In genomic region chr16:78815713-78816112, GRCh38 we compare ENCODE assay signal across 22 cellular contexts.
DNase-seq lines count a peak whose midpoint lies in the region; ATAC-seq, FAIRE-seq and TF ChIP-seq lines count a peak whose summit lies in the region.
"Had no signal": no experiment of that assay in that cellular context is flagged by ENCODE, and none has a peak within 500 bp of the region (broad histone marks: within the 10 kb centered on the region; RNA-seq: fewer than 3 reads in every experiment).

No MANE protein-coding gene starts in this region.

- H3K18ac ChIP-seq in H1 (ENCODE audit: extremely low read depth, low read length): no peak overlapping the region

- no peak overlapping the region for H3K4ac ChIP-seq in H1 (replicated peaks; ENCODE audit: insufficient read length, low read depth, low read length)

- no peak overlapping the region for H4K91ac ChIP-seq in H1 (replicated peaks; ENCODE audit: insufficient read length, low read length)

- in situ Hi-C loops in transverse colon (cut with MboI; ENCODE audit: low pct_ligation_motif_present in 1 of 4, low pct_unique_long_range_greater_than_20kb in 1 of 4, low sequenced_read_pairs in 3 of 4): no loop called here

- no peaks in the 10 kb centered on the region for H3K79me2 ChIP-seq in H1 (ENCODE audit: control insufficient read depth in 1 of 2, insufficient read depth in 2 of 2, low read length in 2 of 2)
- H3K79me2 ChIP-seq: parathyroid adenoma had no signal

- no peak overlapping the region for H2AFZ ChIP-seq in H1 (ENCODE audit: low read length)
- H2AFZ ChIP-seq: parathyroid adenoma had no signal

- no peak for TF ChIP-seq EP300 in H1 (IDR thresholded peaks at IDR 0.05; ENCODE audit: borderline replicate concordance in 1 of 2, low read depth in 2 of 2, low read length in 2 of 2)
- TF ChIP-seq EP300 in transverse colon (IDR thresholded peaks at IDR 0.05; ENCODE audit: low read depth): no peak

- intact Hi-C loops in transverse colon (cut with DNase I; ENCODE audit: low total_unique reads): no loop called here

- no peak overlapping the region for H3K56ac ChIP-seq in H1 (replicated peaks; ENCODE audit: insufficient read length, low read depth, low read length)

- no peak overlapping the region for H4K5ac ChIP-seq in H1 (ENCODE audit: insufficient read length, low read depth, low read length)

- no peak overlapping the region for H2BK20ac ChIP-seq in H1 (ENCODE audit: low read length)

- no peak overlapping the region for H3K27ac ChIP-seq in H1 (ENCODE audit: low read depth, low read length)
- H3K27ac ChIP-seq in layer of hippocampus (ENCODE audit: low read depth, low read length): peak overlapping the region; percentile 8
- H3K27ac ChIP-seq in transverse colon: peak overlapping the region; percentile 16 to 53 (median 50)
- H3K27ac ChIP-seq: brain microvascular endothelial cell, parathyroid adenoma, SJSA1 had no signal

- no peak overlapping the region for H2BK12ac ChIP-seq in H1 (ENCODE audit: low read depth, low read length)

- H3K23me2 ChIP-seq in H1 (ENCODE audit: low read depth, low read length): no peaks in the 10 kb centered on the region; the same call in 1 of the 2 replicates

- ATAC-seq in HG03521 (IDR thresholded peaks at IDR 0.05; ENCODE audit: unreplicated experiment): no peak
- ATAC-seq in GM19452 (IDR thresholded peaks at IDR 0.05; ENCODE audit: unreplicated experiment): no peak
- ATAC-seq: activated CD8-positive, alpha-beta T cell treated with anti-CD3 and anti-CD28 coated beads, Interleukin-2, amount 10 ng/mL, durations not matched to agents 7 days and 5 days; activated naive CD4-positive, alpha-beta T cell treated with anti-CD3 and anti-CD28 coated beads, Interleukin-2, amount 50 U/mL, for 72 hours; activated T-cell treated with anti-CD3 and anti-CD28 coated beads, Interleukin-2, amount 50 U/mL, for 4 hours; CD8-positive, alpha-beta T cell; GM12878; HCT116; PC-3 had no signal

- no peak overlapping the region for H3K14ac ChIP-seq in H1 (ENCODE audit: insufficient read length)

- FAIRE-seq in H1 (lab: Jason Lieb, UNC): no peak
- FAIRE-seq: GM12878 had no signal

- no peak overlapping the region for H4K8ac ChIP-seq in H1 (ENCODE audit: extremely low read depth, insufficient read depth, low read length)

- DNase-seq in H1 (ENCODE audit: low read depth in 1 of 2, low spot score in 2 of 2) (no peak), pons (ENCODE audit: low spot score) (peak; percentile 3), transverse colon (no peak)
- no peak for DNase-seq in central memory CD4-positive, alpha-beta T cell
- DNase-seq: activated CD8-positive, alpha-beta T cell treated with anti-CD3 and anti-CD28 coated beads, Interleukin-2, amount 10 ng/mL, durations not matched to agents 7 days and 5 days; activated T-cell treated with anti-CD3 and anti-CD28 coated beads, Interleukin-2, amount 50 U/mL, for 4 hours; brain microvascular endothelial cell; CD8-positive, alpha-beta T cell; erythroblast; NCI-H1436 treated with DMSO at 0.1 percent for 48 hours; NCI-H774; PC-3; stimulated activated CD4-positive, alpha-beta T cell treated with anti-CD3 and anti-CD28 coated beads, Interleukin-4, amount 100 ng/mL, for 1 hour had no signal

- H2BK15ac ChIP-seq in H1 (ENCODE audit: low read length): no peak overlapping the region

- H3K23ac ChIP-seq in H1 (ENCODE audit: insufficient read length): no peak overlapping the region

- no peak for TF ChIP-seq RAD21 in H1 (IDR thresholded peaks at IDR 0.05 in 1 of 2, conservative IDR thresholded peaks at IDR 0.05 in 1 of 2; ENCODE audit: low read depth in 2 of 2, low read length in 2 of 2)

- WGBS in H1 (ENCODE audit: extremely low coverage in 1 of 2, insufficient coverage in 1 of 2, insufficient read length in 1 of 2, insufficient replicate concordance in 2 of 2, low coverage in 1 of 2, low lambda C conversion rate in 2 of 2, missing lambda C conversion rate in 1 of 2), 2 experiments: 90% methylated on average over 2 of the region's 2 CpGs; no CpG with 5 or more reads in 1 of the 2 experiments
- 75 to 100% methylated on average over 1 to 2 of the region's 2 CpGs for WGBS in transverse colon (ENCODE audit: low coverage in 1 of 2), 2 donors

- peak overlapping the region; percentile 4; the same call in 1 of the 2 replicates for H2AK5ac ChIP-seq in H1 (ENCODE audit: low read depth, low read length)

- H3K4me3 ChIP-seq in H1 (ENCODE audit: extremely low read depth in 1 of 4, insufficient read depth in 2 of 4, low read depth in 3 of 4, low read length in 4 of 4) (no peak overlapping the region), transverse colon (no peak overlapping the region)
- H3K4me3 ChIP-seq: GM12878, SJSA1, smooth muscle cell had no signal

- H3K79me1 ChIP-seq in H1 (ENCODE audit: low read depth, low read length): no peaks in the 10 kb centered on the region

- H3K27me3 ChIP-seq in H1 (replicated peaks in 1 of 4; ENCODE audit: control insufficient read depth in 3 of 4, extremely low read depth in 1 of 4, insufficient read depth in 3 of 4, low read length in 3 of 4) (no peaks in the 10 kb centered on the region), layer of hippocampus (ENCODE audit: control insufficient read depth, insufficient read depth, low read length) (no peaks in the 10 kb centered on the region), transverse colon (no peaks in the 10 kb centered on the region)
- H3K27me3 ChIP-seq: brain microvascular endothelial cell, SJSA1 had no signal

- no peaks in the 10 kb centered on the region for H4K20me1 ChIP-seq in H1 (replicated peaks in 1 of 2; ENCODE audit: control insufficient read depth in 1 of 2, insufficient read depth in 2 of 2, low read length in 2 of 2)

- H2BK120ac ChIP-seq in H1 (replicated peaks; ENCODE audit: low read depth, low read length): no peak overlapping the region

- TF ChIP-seq CTCF in H1 (IDR thresholded peaks at IDR 0.05; ENCODE audit: control extremely low read depth in 1 of 3, insufficient read depth in 1 of 3, low read depth in 1 of 3, low read length in 3 of 3): no peak
- TF ChIP-seq CTCF in transverse colon (IDR thresholded peaks at IDR 0.05): no peak

- TF ChIP-seq POLR2A in H1 (IDR thresholded peaks at IDR 0.05; ENCODE audit: control extremely low read depth in 1 of 2, low read depth in 2 of 2, low read length in 2 of 2) (no peak), transverse colon (IDR thresholded peaks at IDR 0.05) (no peak)

- no peak overlapping the region for H2BK5ac ChIP-seq in H1 (ENCODE audit: low read depth, low read length)

- no peak overlapping the region for H3K9ac ChIP-seq in H1 (replicated peaks in 1 of 4; ENCODE audit: extremely low read depth in 1 of 4, low read depth in 3 of 4, low read length in 3 of 4)
- H3K9ac ChIP-seq: parathyroid adenoma had no signal

- CTCF ChIA-PET in H1 (lab: Charles Lee; ENCODE audit: partially characterized antibody): interaction anchor here (0.6 to 1.0 kb wide), 3 partner anchors 185 to 1711 kb away, joined by 3 read pairs; no protein-coding TSS in a partner anchor

- POLR2A ChIA-PET in H1 (lab: Charles Lee; ENCODE audit: partially characterized antibody): no interaction called here

- H3K36me3 ChIP-seq in H1 (ENCODE audit: control insufficient read depth in 2 of 4, insufficient read depth in 4 of 4, low read length in 3 of 4): no peaks in the 10 kb centered on the region
- no peaks in the 10 kb centered on the region for H3K36me3 ChIP-seq in transverse colon
- H3K36me3 ChIP-seq: brain microvascular endothelial cell, SJSA1 had no signal

- H3K4me2 ChIP-seq in H1 (ENCODE audit: insufficient read depth in 1 of 2, low read depth in 2 of 2, low read length in 2 of 2): no peak overlapping the region

- H3K4me1 ChIP-seq in H1 (replicated peaks in 1 of 4; ENCODE audit: control insufficient read depth in 3 of 4, insufficient read depth in 4 of 4, low read length in 3 of 4): no peaks in the 10 kb centered on the region
- H3K4me1 ChIP-seq in transverse colon: peaks cover 0 to 10% (median 5%) of the 10 kb centered on the region in 4 donors
- H3K4me1 ChIP-seq: SJSA1 had no signal

- H3K9me3 ChIP-seq in H1 (ENCODE audit: insufficient read depth in 2 of 2, low read depth in 1 of 2, low read length in 1 of 2): no peaks in the 10 kb centered on the region
- H3K9me3 ChIP-seq in transverse colon: no peaks in the 10 kb centered on the region

TF ChIP-seq in H1, 55 proteins besides CTCF, POLR2A, EP300 and RAD21:
- TF ChIP-seq POU5F1 (IDR thresholded peaks at IDR 0.05; ENCODE audit: low read depth, low read length): no peak
- TF ChIP-seq CEBPB (IDR thresholded peaks at IDR 0.05; ENCODE audit: low read depth, low read length): peak; percentile 58
